In genomic region chr1:145286924-145287555, GRCh38 we compare ENCODE assay signal across 9 cellular contexts. TPM values are rescaled to one million over a fixed set of nuclear protein-coding genes. Genes with fewer than 3 reads are reported as not detected.
DNase-seq lines count a peak whose midpoint lies in the region; ATAC-seq and TF ChIP-seq lines count a peak whose summit lies in the region.
"Not testable (repeated sequence)": the region's sequence is repeated elsewhere in the genome, so short reads cannot be mapped to it uniquely, and the experiment has no call there.
"Had no signal": no experiment of that assay in that cellular context is flagged by ENCODE, and none has a peak within 500 bp of the region (broad histone marks: within the 10 kb centered on the region; RNA-seq: fewer than 3 reads in every experiment).

No MANE protein-coding gene starts in this region.

- H3K4me3 ChIP-seq in Caco-2 (ENCODE audit: low read depth, low read length); parathyroid adenoma (ENCODE audit: low read depth, low read length): not testable (repeated sequence)
- H3K4me3 ChIP-seq in LNCaP clone FGC (ENCODE audit: low read depth, low read length) (peak overlapping the region; percentile 39), esophagus squamous epithelium (peak overlapping the region; percentile 24 to 62 (median 44))

- not testable (repeated sequence) for TF ChIP-seq CTCF in Caco-2 (IDR thresholded peaks at IDR 0.05; ENCODE audit: insufficient read depth in 1 of 2, low read depth in 1 of 2, low read length in 1 of 2, severe bottlenecking in 1 of 2, unreplicated experiment in 1 of 2); esophagus squamous epithelium (IDR thresholded peaks at IDR 0.05); parathyroid adenoma (IDR thresholded peaks at IDR 0.05)
- 0 out of 2 replicates have a peak, but pooled peaks have one; percentile 4 for TF ChIP-seq CTCF in LNCaP clone FGC (IDR thresholded peaks at IDR 0.05; ENCODE audit: control insufficient read depth, extremely low read depth, insufficient read depth)

- not testable (repeated sequence) for H3K36me3 Mint-ChIP-seq in Caco-2 (ENCODE audit: insufficient read depth, unreplicated experiment); activated naive CD8-positive, alpha-beta T cell treated with anti-CD3 and anti-CD28 coated beads, Interleukin-2, amount 10 ng/mL, durations not matched to agents 7 days and 5 days

- intact Hi-C loops in Caco-2 (cut with micrococcal nuclease; ENCODE audit: unreplicated experiment); esophagus squamous epithelium (cut with DNase I): not testable (repeated sequence)

- H3K36me3 ChIP-seq in Caco-2 (ENCODE audit: control insufficient read depth, insufficient read depth, low read length); esophagus squamous epithelium; parathyroid adenoma (ENCODE audit: control insufficient read depth, insufficient read depth, low read length): not testable (repeated sequence)

- not testable (repeated sequence) for TF ChIP-seq POLR2A in esophagus squamous epithelium (IDR thresholded peaks at IDR 0.05)

- not testable (repeated sequence) for DNase-seq in Caco-2; LNCaP clone FGC (ENCODE audit: low read depth); esophagus squamous epithelium (lab: John Stamatoyannopoulos, UW)
- DNase-seq in activated CD4-positive, alpha-beta T cell treated with anti-CD3 and anti-CD28 coated beads for 48 hours = peak; percentile 43
- DNase-seq in activated naive CD8-positive, alpha-beta T cell treated with anti-CD3 and anti-CD28 coated beads, Interleukin-2, amount 10 ng/mL, durations not matched to agents 7 days and 5 days = peak; percentile 53
- DNase-seq in kidney tubule cell (ENCODE audit: low spot score) = peak; percentile 1
- peak; percentile 1 for DNase-seq in stromal cell of bone marrow (ENCODE audit: low read depth)

- not testable (repeated sequence) for H3K9me3 ChIP-seq in Caco-2; esophagus squamous epithelium; parathyroid adenoma (ENCODE audit: control insufficient read depth, low read length)

- H3K27ac Mint-ChIP-seq in Caco-2 (ENCODE audit: unreplicated experiment); activated naive CD8-positive, alpha-beta T cell treated with anti-CD3 and anti-CD28 coated beads, Interleukin-2, amount 10 ng/mL, durations not matched to agents 7 days and 5 days: not testable (repeated sequence)

- not testable (repeated sequence) for H3K9me3 Mint-ChIP-seq in Caco-2 (ENCODE audit: unreplicated experiment); activated naive CD8-positive, alpha-beta T cell treated with anti-CD3 and anti-CD28 coated beads, Interleukin-2, amount 10 ng/mL, durations not matched to agents 7 days and 5 days

- not testable (repeated sequence) for H3K27me3 ChIP-seq in Caco-2 (replicated peaks; ENCODE audit: control insufficient read depth, insufficient read depth, low read length); esophagus squamous epithelium; parathyroid adenoma (ENCODE audit: control insufficient read depth, insufficient read depth, low read length)

- not testable (repeated sequence) for H3K4me2 ChIP-seq in parathyroid adenoma (ENCODE audit: low read length)

- POLR2A ChIA-PET in Caco-2 (lab: Charles Lee); activated naive CD8-positive, alpha-beta T cell treated with anti-CD3 and anti-CD28 coated beads, Interleukin-2, amount 10 ng/mL, durations not matched to agents 7 days and 5 days (lab: Charles Lee): not testable (repeated sequence)

- H3K27ac ChIP-seq in esophagus squamous epithelium = peak overlapping the region in 3 of 4 donors; percentile 21 to 55 (median 39)
- peak overlapping the region; percentile 54 for H3K27ac ChIP-seq in parathyroid adenoma

- H3K79me2 ChIP-seq in parathyroid adenoma = not testable (repeated sequence)

- H3K27me3 Mint-ChIP-seq in Caco-2 (ENCODE audit: insufficient read depth, unreplicated experiment); activated naive CD8-positive, alpha-beta T cell treated with anti-CD3 and anti-CD28 coated beads, Interleukin-2, amount 10 ng/mL, durations not matched to agents 7 days and 5 days: not testable (repeated sequence)

- not testable (repeated sequence) for H3K9ac ChIP-seq in parathyroid adenoma

- not testable (repeated sequence) for ATAC-seq in activated naive CD8-positive, alpha-beta T cell treated with anti-CD3 and anti-CD28 coated beads, Interleukin-2, amount 10 ng/mL, durations not matched to agents 7 days and 5 days (ENCODE audit: low read depth)

- no CpG with 5 or more reads among the region's 41 CpGs for WGBS in esophagus squamous epithelium, 2 donors

- peak overlapping the region; percentile 73 for H2AFZ ChIP-seq in parathyroid adenoma

- H3K4me1 Mint-ChIP-seq in Caco-2 (ENCODE audit: low read depth, unreplicated experiment); activated naive CD8-positive, alpha-beta T cell treated with anti-CD3 and anti-CD28 coated beads, Interleukin-2, amount 10 ng/mL, durations not matched to agents 7 days and 5 days: not testable (repeated sequence)

- not testable (repeated sequence) for BruUV-seq in Caco-2 (replicated peaks; lab: Mats Ljungman, UMichigan)

- not testable (repeated sequence) for H3K4me1 ChIP-seq in Caco-2, esophagus squamous epithelium, parathyroid adenoma

- CTCF ChIA-PET in Caco-2 (lab: Charles Lee) = not testable (repeated sequence)

- H3K4me3 Mint-ChIP-seq in Caco-2 (ENCODE audit: unreplicated experiment) = peak overlapping the region; percentile 63
- H3K4me3 Mint-ChIP-seq in activated naive CD8-positive, alpha-beta T cell treated with anti-CD3 and anti-CD28 coated beads, Interleukin-2, amount 10 ng/mL, durations not matched to agents 7 days and 5 days = peak overlapping the region; percentile 94

RNA-seq across cellular contexts. Expression of gene PPIAL4D, which starts 45.1 kb away (rescaled TPM):
- total RNA-seq in Caco-2 (2022) (not detected in 2 replicates), esophagus squamous epithelium (not detected)
- under 1 TPM in 1 of 2 experiments, not detected in 1; 0.74 TPM for total RNA-seq in activated naive CD8-positive, alpha-beta T cell treated with anti-CD3 and anti-CD28 coated beads, Interleukin-2, amount 10 ng/mL, durations not matched to agents 7 days and 5 days
- total RNA-seq: cardiac septum had no signal
